ENCODE assay signal across 15 cellular contexts in genomic region chr1:48115835-48116234, GRCh38.
DNase-seq lines count a peak whose midpoint lies in the region; ATAC-seq, FAIRE-seq and TF ChIP-seq lines count a peak whose summit lies in the region.
"Had no signal": no experiment of that assay in that cellular context is flagged by ENCODE, and none has a peak within 500 bp of the region (broad histone marks: within the 10 kb centered on the region; RNA-seq: fewer than 3 reads in every experiment).

No MANE protein-coding gene starts in this region.

- no peaks in the 10 kb centered on the region for H3K79me2 ChIP-seq in HepG2 (ENCODE audit: insufficient read depth, low read length)

- H4K20me1 ChIP-seq in HepG2 (ENCODE audit: insufficient read depth, low read length), result no peaks in the 10 kb centered on the region

- DNase-seq in HepG2 (ENCODE audit: low spot score) (peak; percentile 91), right lobe of liver (no peak), left colon (no peak), progenitor cell of endocrine pancreas (ENCODE audit: low spot score, unreplicated experiment) (peak; percentile 23), AG08395 (ENCODE audit: low spot score) (no peak), NCI-H1417 (lab: John Stamatoyannopoulos, UW) (no peak)
- DNase-seq: BE2C; CD8-positive, alpha-beta T cell; DMS53; GF-D8; GOT3; H9 had no signal

- no peaks in the 10 kb centered on the region for H3K27me3 ChIP-seq in HepG2 (ENCODE audit: control insufficient read depth in 1 of 2, insufficient read depth in 2 of 2, low read length in 2 of 2)
- H3K27me3 ChIP-seq in right lobe of liver, result no peaks in the 10 kb centered on the region
- H3K27me3 ChIP-seq: BE2C had no signal

- peaks cover 49% of the 10 kb centered on the region for H3K4me1 Mint-ChIP-seq in progenitor cell of endocrine pancreas (ENCODE audit: low read depth)

- H3K4me3 ChIP-seq in HepG2 (replicated peaks in 1 of 3; ENCODE audit: insufficient read depth in 1 of 3, low read depth in 2 of 3, low read length in 3 of 3) (peak overlapping the region in 2 of 3 experiments; percentile 19 to 43; a peak in 2 of 6 replicates), right lobe of liver (no peak overlapping the region)

- intact Hi-C loops in HepG2 (cut with micrococcal nuclease; ENCODE audit: unreplicated experiment) (no loop called here), right lobe of liver (cut with DNase I) (no loop called here), left colon (cut with DNase I, micrococcal nuclease) (no loop called here)

- CTCF ChIA-PET in HepG2 (lab: Yijun Ruan, JAX; ENCODE audit: low intra/inter-chr PET ratio, low total read pairs), result no interaction called here

- TF ChIP-seq CTCF in HepG2 (CRISPR knock-in tag; IDR thresholded peaks at IDR 0.05), result no peak
- no peak for TF ChIP-seq CTCF in right lobe of liver (IDR thresholded peaks at IDR 0.05)
- no peak for TF ChIP-seq CTCF in progenitor cell of endocrine pancreas (IDR thresholded peaks at IDR 0.05; ENCODE audit: unreplicated experiment)

- H3K27ac ChIP-seq in HepG2 (ENCODE audit: extremely low read length, insufficient read depth, low read length) (peak overlapping the region; percentile 46), right lobe of liver (no peak overlapping the region)
- H3K27ac ChIP-seq: C4-2B had no signal

- H3K36me3 ChIP-seq in HepG2 (replicated peaks in 1 of 2; ENCODE audit: control insufficient read depth in 1 of 2, insufficient read depth in 2 of 2, low read length in 2 of 2) (no peaks in the 10 kb centered on the region), right lobe of liver (no peaks in the 10 kb centered on the region)
- H3K36me3 ChIP-seq: BE2C had no signal

- H3K4me1 ChIP-seq in HepG2 (ENCODE audit: insufficient read depth, low read length), result peaks cover 32% of the 10 kb centered on the region
- no peaks in the 10 kb centered on the region for H3K4me1 ChIP-seq in right lobe of liver
- H3K4me1 ChIP-seq: BE2C had no signal

- no peaks in the 10 kb centered on the region for H3K27me3 Mint-ChIP-seq in progenitor cell of endocrine pancreas

- in situ Hi-C loops in HepG2 (cut with HindIII; ENCODE audit: extremely low pct_ligation_motif_present, low pct_unique_long_range_greater_than_20kb), result no loop called here

- POLR2A ChIA-PET in HepG2 (lab: Yijun Ruan, JAX), result interaction anchor here (0.9 kb wide), 1 partner anchor 107 kb away, joined by 4 read pairs; the partner anchor contains the start of gene SLC5A9

- H2AFZ ChIP-seq in HepG2 (ENCODE audit: low read length), result no peak overlapping the region

- TF ChIP-seq EP300 in HepG2 (IDR thresholded peaks at IDR 0.05; ENCODE audit: low read depth in 2 of 2, low read length in 2 of 2), result peak in 1 of 2 experiments; percentile 61; a peak in 1 of 4 replicates
- no peak for TF ChIP-seq EP300 in HepG2 (CRISPR knock-in tag; IDR thresholded peaks at IDR 0.05; ENCODE audit: borderline replicate concordance)

- no peak for TF ChIP-seq RAD21 in HepG2 (CRISPR knock-in tag; IDR thresholded peaks at IDR 0.05)

- TF ChIP-seq POLR2A in HepG2 (IDR thresholded peaks at IDR 0.05; ENCODE audit: insufficient read depth in 1 of 2, low read depth in 2 of 2, low read length in 2 of 2), result no peak
- no peak for TF ChIP-seq POLR2A in right lobe of liver (IDR thresholded peaks at IDR 0.05)

- peaks cover 12% of the 10 kb centered on the region for H3K9me3 Mint-ChIP-seq in progenitor cell of endocrine pancreas (ENCODE audit: low read depth)
- H3K9me3 Mint-ChIP-seq: H9 had no signal

- peak overlapping the region; percentile 66 for H3K4me2 ChIP-seq in HepG2 (ENCODE audit: low read depth, low read length)

- no peak overlapping the region for H3K9ac ChIP-seq in HepG2 (ENCODE audit: insufficient read depth, low read depth, low read length)

- no TSS peak for BruUV-seq in HepG2 (replicated peaks; lab: Mats Ljungman, UMichigan)

- peak; percentile 92 for ATAC-seq in HepG2
- no peak for ATAC-seq in right lobe of liver
- peak; percentile 38 for ATAC-seq in left colon
- ATAC-seq in SK-N-SH treated with all-trans-retinoic acid at 6 μM for 48 hours, result no peak
- ATAC-seq: CD8-positive, alpha-beta T cell had no signal

- H3K9me3 ChIP-seq in HepG2 (ENCODE audit: low read length) (peaks cover 13% of the 10 kb centered on the region; the same call in 1 of the 2 replicates), right lobe of liver (no peaks in the 10 kb centered on the region)
- H3K9me3 ChIP-seq: BE2C had no signal

- FAIRE-seq in HepG2 (lab: Jason Lieb, UNC), result peak; percentile 95
- FAIRE-seq: GM19239 had no signal

- H3K36me3 Mint-ChIP-seq in progenitor cell of endocrine pancreas (ENCODE audit: insufficient read depth), result peaks cover 4% of the 10 kb centered on the region
- H3K36me3 Mint-ChIP-seq: CD8-positive, alpha-beta T cell had no signal

- H3K4me3 Mint-ChIP-seq in progenitor cell of endocrine pancreas (ENCODE audit: low read depth), result peak overlapping the region; percentile 46
- H3K4me3 Mint-ChIP-seq: CD8-positive, alpha-beta T cell; H9 had no signal

- peak overlapping the region; percentile 98 for H3K27ac Mint-ChIP-seq in progenitor cell of endocrine pancreas
- H3K27ac Mint-ChIP-seq: CD8-positive, alpha-beta T cell had no signal

TF ChIP-seq in HepG2, 621 proteins besides CTCF, POLR2A, EP300 and RAD21 (continues in another document):
- no peak for TF ChIP-seq ZNF280D (CRISPR knock-in tag; IDR thresholded peaks at IDR 0.05)
- no peak for TF ChIP-seq SP1 (IDR thresholded peaks at IDR 0.05)
- TF ChIP-seq SP1 (CRISPR knock-in tag; IDR thresholded peaks at IDR 0.05), result no peak
- TF ChIP-seq KMT2A (CRISPR knock-in tag; IDR thresholded peaks at IDR 0.05), result no peak
- peak; percentile 95 for TF ChIP-seq GFI1 (CRISPR knock-in tag; IDR thresholded peaks at IDR 0.05; ENCODE audit: borderline replicate concordance)

TF ChIP-seq in SK-N-SH treated with all-trans-retinoic acid at 6 μM for 48 hours, 23 proteins besides CTCF, POLR2A, EP300 and RAD21:
- no peak for TF ChIP-seq ESRRG (CRISPR knock-in tag; IDR thresholded peaks at IDR 0.05)
- no peak for TF ChIP-seq ARNTL (CRISPR knock-in tag; IDR thresholded peaks at IDR 0.05; ENCODE audit: borderline replicate concordance, low read depth)
- TF ChIP-seq PPARA (CRISPR knock-in tag; IDR thresholded peaks at IDR 0.05; ENCODE audit: borderline replicate concordance), result no peak
- no peak for TF ChIP-seq ZNF8 (CRISPR knock-in tag; IDR thresholded peaks at IDR 0.05)
- TF ChIP-seq BACH2 (CRISPR knock-in tag; IDR thresholded peaks at IDR 0.05; ENCODE audit: borderline replicate concordance), result no peak
- no peak for TF ChIP-seq POU6F1 (CRISPR knock-in tag; IDR thresholded peaks at IDR 0.05; ENCODE audit: borderline replicate concordance, low read depth)
- TF ChIP-seq GLIS3 (CRISPR knock-in tag; IDR thresholded peaks at IDR 0.05), result no peak
- no peak for TF ChIP-seq RARB (CRISPR knock-in tag; IDR thresholded peaks at IDR 0.05)
- no peak for TF ChIP-seq ZFP3 (CRISPR knock-in tag; IDR thresholded peaks at IDR 0.05)

Comparison
In these comparisons a context has a peak if more than half of its experiments do, and no peak if none do; other contexts are left out.
1. ATAC-seq: peak in HepG2 (single experiment) and left colon (single experiment); none in right lobe of liver (0 of 4) and SK-N-SH treated with all-trans-retinoic acid at 6 μM for 48 hours (single experiment).
2. DNase-seq: peak in HepG2 (single experiment) and progenitor cell of endocrine pancreas (single experiment); none in right lobe of liver (0 of 3), left colon (0 of 2), AG08395 (single experiment) and NCI-H1417 (0 of 3).
3. H3K4me3 ChIP-seq: peak in HepG2 (2 of 3); none in right lobe of liver (0 of 3).
4. Of the 2 proteins assayed by ChIP-seq in both HepG2 and SK-N-SH treated with all-trans-retinoic acid at 6 μM for 48 hours: peak only in HepG2: PATZ1; only in SK-N-SH treated with all-trans-retinoic acid at 6 μM for 48 hours: none; in both: none; in neither: 1.